ENCODE assay signal across 10 cellular contexts in the genomic region with DNA sequence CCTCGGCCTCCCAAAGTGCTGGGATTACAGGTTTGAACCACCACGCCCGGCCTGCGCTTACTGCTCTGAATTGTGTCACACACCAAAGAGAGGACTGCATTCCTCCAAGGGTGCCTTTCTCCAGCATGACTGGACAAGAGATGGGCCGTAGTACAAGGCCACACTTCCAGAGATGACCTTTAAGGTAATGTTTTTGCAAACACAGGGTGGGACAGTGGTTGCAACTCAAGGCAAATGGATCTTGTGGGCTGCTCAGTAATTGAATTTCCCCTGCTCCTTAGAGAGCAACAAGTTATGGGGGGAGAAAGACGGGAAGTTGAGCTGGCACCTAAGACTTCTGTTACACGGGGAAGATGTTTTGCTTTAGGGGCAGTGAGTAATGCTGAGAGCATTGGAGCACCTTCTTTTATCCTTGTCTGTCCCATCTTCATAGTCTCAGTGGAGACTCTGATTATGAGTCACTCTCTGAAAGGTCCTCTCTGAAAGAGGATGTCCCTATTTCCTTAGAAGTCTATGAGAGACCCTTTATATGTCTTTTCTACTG.
DNase-seq lines count a peak whose midpoint lies in the region; ATAC-seq, FAIRE-seq and TF ChIP-seq lines count a peak whose summit lies in the region.
"Had no signal": no experiment of that assay in that cellular context is flagged by ENCODE, and none has a peak within 500 bp of the region (broad histone marks: within the 10 kb centered on the region; RNA-seq: fewer than 3 reads in every experiment).

No MANE protein-coding gene starts in this region.

- POLR2A ChIA-PET in A549 (lab: Yijun Ruan, JAX) (interaction anchor here (1.1 kb wide), 2 partner anchors 58 to 66 kb away, joined by 3 to 6 read pairs; no protein-coding TSS in a partner anchor), HCT116 (lab: Charles Lee) (interaction anchor here (0.9 to 1.3 kb wide), 3 partner anchors 56 to 269 kb away, joined by 3 to 5 read pairs (median 3); no protein-coding TSS in a partner anchor), Caco-2 (lab: Charles Lee) (no interaction called here)

- H3K79me2 ChIP-seq in HCT116 (ENCODE audit: insufficient read depth, low read length), result no peaks in the 10 kb centered on the region

- intact Hi-C loops in HCT116 (cut with micrococcal nuclease), result loop anchor here (5.0 kb wide), 1 partner anchor 58 kb away; no protein-coding TSS in a partner anchor
- intact Hi-C loops in Caco-2 (cut with micrococcal nuclease; ENCODE audit: unreplicated experiment), result no loop called here

- WGBS in A549 (ENCODE audit: missing lambda C conversion rate), result 4% methylated on average over 7 of the region's 7 CpGs

- no peak overlapping the region for H2AFZ ChIP-seq in HCT116 (ENCODE audit: low read depth, low read length, poor library complexity, severe bottlenecking)

- no peaks in the 10 kb centered on the region for H4K20me1 ChIP-seq in HCT116 (ENCODE audit: insufficient read depth)

- H3K9me3 ChIP-seq in A549 (peaks cover 2% of the 10 kb centered on the region; the same call in 1 of the 3 replicates), HCT116 (ENCODE audit: control insufficient read depth in 1 of 2, insufficient read depth in 1 of 2, low read depth in 1 of 2, low read length in 2 of 2) (no peaks in the 10 kb centered on the region), Caco-2 (no peaks in the 10 kb centered on the region)
- H3K9me3 ChIP-seq: body of pancreas had no signal

- no peaks in the 10 kb centered on the region for H3K9me3 Mint-ChIP-seq in Caco-2 (ENCODE audit: unreplicated experiment)

- no peaks in the 10 kb centered on the region for H3K36me3 Mint-ChIP-seq in Caco-2 (ENCODE audit: insufficient read depth, unreplicated experiment)

- H3K9me2 ChIP-seq in HCT116 (ENCODE audit: insufficient read depth), result no peaks in the 10 kb centered on the region

- TF ChIP-seq RAD21 in A549 (conservative IDR thresholded peaks at IDR 0.05 in 1 of 2, IDR thresholded peaks at IDR 0.05 in 1 of 2), result no peak
- no peak for TF ChIP-seq RAD21 in HCT116 (IDR thresholded peaks at IDR 0.05; ENCODE audit: low read depth)

- TF ChIP-seq POLR2A in A549 (IDR thresholded peaks at IDR 0.05; ENCODE audit: low read length) (no peak), HCT116 (IDR thresholded peaks at IDR 0.05; ENCODE audit: borderline replicate concordance, extremely low read depth, insufficient read depth, insufficient read length) (no peak)

- H3K4me3 ChIP-seq in A549, result no peak overlapping the region
- peak overlapping the region; percentile 12 to 46; a peak in 3 of 4 replicates for H3K4me3 ChIP-seq in HCT116 (replicated peaks in 1 of 2; ENCODE audit: low read depth in 1 of 2, low read length in 2 of 2)
- no peak overlapping the region for H3K4me3 ChIP-seq in foreskin fibroblast (ENCODE audit: low read depth in 1 of 2, low read length in 2 of 2)
- no peak overlapping the region for H3K4me3 ChIP-seq in Caco-2 (ENCODE audit: low read depth, low read length)
- H3K4me3 ChIP-seq: body of pancreas had no signal

- H3K4me2 ChIP-seq in A549, result peak overlapping the region; percentile 62
- H3K4me2 ChIP-seq in HCT116 (ENCODE audit: low read length), result peak overlapping the region; percentile 77

- H3K27ac ChIP-seq in A549, result peak overlapping the region; percentile 81 to 87
- peak overlapping the region; percentile 55 for H3K27ac ChIP-seq in HCT116 (ENCODE audit: low read depth, low read length)
- H3K27ac ChIP-seq: body of pancreas had no signal

- H3K4me1 ChIP-seq in A549 (peaks cover 51% of the 10 kb centered on the region), HCT116 (ENCODE audit: control insufficient read depth in 1 of 2, insufficient read depth in 2 of 2, low read length in 2 of 2) (peaks cover 27 to 70% of the 10 kb centered on the region in 2 experiments), Caco-2 (peaks cover 6% of the 10 kb centered on the region; the same call in 1 of the 2 replicates)
- H3K4me1 ChIP-seq: body of pancreas had no signal

- H3K4me3 Mint-ChIP-seq in Caco-2 (ENCODE audit: unreplicated experiment), result no peak overlapping the region

- no peaks in the 10 kb centered on the region for H3K4me1 Mint-ChIP-seq in Caco-2 (ENCODE audit: low read depth, unreplicated experiment)

- peak; percentile 78 to 81 for ATAC-seq in A549
- peak; percentile 55 for ATAC-seq in HCT116
- no peak for ATAC-seq in GM19455 (IDR thresholded peaks at IDR 0.05; ENCODE audit: unreplicated experiment)
- no peak for ATAC-seq in HG02981 (IDR thresholded peaks at IDR 0.05; ENCODE audit: unreplicated experiment)

- no TSS peak for BruUV-seq in HCT116 (replicated peaks; lab: Mats Ljungman, UMichigan)
- BruUV-seq in Caco-2 (replicated peaks; lab: Mats Ljungman, UMichigan), result no TSS peak

- no peaks in the 10 kb centered on the region for H3K27me3 ChIP-seq in HCT116 (ENCODE audit: insufficient read depth, low read length)
- no peaks in the 10 kb centered on the region for H3K27me3 ChIP-seq in Caco-2 (replicated peaks; ENCODE audit: control insufficient read depth, insufficient read depth, low read length)
- H3K27me3 ChIP-seq: body of pancreas had no signal

- H3K9ac ChIP-seq in HCT116 (ENCODE audit: low read length), result peak overlapping the region; percentile 59

- H3K36me3 ChIP-seq in HCT116 (ENCODE audit: control insufficient read depth in 1 of 2, insufficient read depth in 2 of 2, low read length in 2 of 2) (no peaks in the 10 kb centered on the region), Caco-2 (ENCODE audit: control insufficient read depth, insufficient read depth, low read length) (no peaks in the 10 kb centered on the region)

- peak; percentile 96 for FAIRE-seq in A549 (lab: Jason Lieb, UNC)
- FAIRE-seq: G401.6 had no signal

- CTCF ChIA-PET in A549 (lab: Yijun Ruan, JAX), result interaction anchor here (1.0 to 7.2 kb wide), 4 partner anchors 54 to 108 kb away, joined by 3 to 40 read pairs (median 4); no protein-coding TSS in a partner anchor
- CTCF ChIA-PET in HCT116 (lab: Charles Lee), result no interaction called here
- CTCF ChIA-PET in Caco-2 (lab: Charles Lee), result no interaction called here

- TF ChIP-seq CTCF in A549 (IDR thresholded peaks at IDR 0.05), result no peak
- no peak for TF ChIP-seq CTCF in HCT116 (IDR thresholded peaks at IDR 0.05 in 2 of 3, conservative IDR thresholded peaks at IDR 0.05 in 1 of 3; ENCODE audit: borderline replicate concordance in 1 of 3, insufficient read depth in 1 of 3, low read depth in 2 of 3, low read length in 2 of 3)
- no peak for TF ChIP-seq CTCF in foreskin fibroblast (IDR thresholded peaks at IDR 0.05; ENCODE audit: low read depth, low read length)
- no peak for TF ChIP-seq CTCF in Caco-2 (IDR thresholded peaks at IDR 0.05; ENCODE audit: insufficient read depth in 1 of 2, low read depth in 1 of 2, low read length in 1 of 2, severe bottlenecking in 1 of 2, unreplicated experiment in 1 of 2)

- DNase-seq in A549 (ENCODE audit: low read depth in 1 of 2, low spot score in 1 of 2), result peak; percentile 53 to 82
- peak; percentile 73 for DNase-seq in HCT116 (ENCODE audit: low read depth, low spot score)
- DNase-seq in SW480 (ENCODE audit: low spot score), result peak; percentile 68
- DNase-seq in foreskin fibroblast, result peak; percentile 67 to 75
- no peak for DNase-seq in Caco-2
- no peak for DNase-seq in activated CD4-positive, alpha-beta T cell treated with anti-CD3 and anti-CD28 coated beads for 1 hour

- no peak overlapping the region for H3K27ac Mint-ChIP-seq in Caco-2 (ENCODE audit: unreplicated experiment)

- TF ChIP-seq EP300 in A549 (IDR thresholded peaks at IDR 0.05), result peak; percentile 31 to 60; a peak in 2 of 5 replicates

- no peaks in the 10 kb centered on the region for H3K27me3 Mint-ChIP-seq in Caco-2 (ENCODE audit: insufficient read depth, unreplicated experiment)

- RAD21 ChIA-PET in HCT116 (lab: Charles Lee; ENCODE audit: low non-redundant PET in 1 of 2, low total read pairs in 2 of 2, uncharacterized antibody in 2 of 2, unreplicated experiment in 2 of 2), result interaction anchor here in 1 of 2 experiments (0.6 kb wide), 1 partner anchor 540 kb away, joined by 3 read pairs; no protein-coding TSS in a partner anchor

TF ChIP-seq in A549, 52 proteins besides CTCF, POLR2A, EP300 and RAD21 (continues in another document):
- TF ChIP-seq, protein P1, sequence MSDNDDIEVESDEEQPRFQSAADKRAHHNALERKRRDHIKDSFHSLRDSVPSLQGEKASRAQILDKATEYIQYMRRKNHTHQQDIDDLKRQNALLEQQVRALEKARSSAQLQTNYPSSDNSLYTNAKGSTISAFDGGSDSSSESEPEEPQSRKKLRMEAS (IDR thresholded peaks at IDR 0.05), result peak; percentile 52
- TF ChIP-seq MYC (IDR thresholded peaks at IDR 0.05; ENCODE audit: borderline replicate concordance, low read length), result no peak
- TF ChIP-seq, protein P2, sequence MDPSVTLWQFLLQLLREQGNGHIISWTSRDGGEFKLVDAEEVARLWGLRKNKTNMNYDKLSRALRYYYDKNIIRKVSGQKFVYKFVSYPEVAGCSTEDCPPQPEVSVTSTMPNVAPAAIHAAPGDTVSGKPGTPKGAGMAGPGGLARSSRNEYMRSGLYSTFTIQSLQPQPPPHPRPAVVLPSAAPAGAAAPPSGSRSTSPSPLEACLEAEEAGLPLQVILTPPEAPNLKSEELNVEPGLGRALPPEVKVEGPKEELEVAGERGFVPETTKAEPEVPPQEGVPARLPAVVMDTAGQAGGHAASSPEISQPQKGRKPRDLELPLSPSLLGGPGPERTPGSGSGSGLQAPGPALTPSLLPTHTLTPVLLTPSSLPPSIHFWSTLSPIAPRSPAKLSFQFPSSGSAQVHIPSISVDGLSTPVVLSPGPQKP (IDR thresholded peaks at IDR 0.05; ENCODE audit: low read depth, low read length), result no peak
- TF ChIP-seq HDAC2 (IDR thresholded peaks at IDR 0.05), result no peak
- TF ChIP-seq ESRRA (IDR thresholded peaks at IDR 0.05; ENCODE audit: borderline replicate concordance, low read length), result no peak

TF ChIP-seq in HCT116, 20 proteins besides CTCF, POLR2A, EP300 and RAD21 (continues in another document):
- peak; percentile 52; the same call in 1 of the 2 replicates for TF ChIP-seq SRF (IDR thresholded peaks at IDR 0.05; ENCODE audit: low read depth)
- TF ChIP-seq CEBPB (IDR thresholded peaks at IDR 0.05; ENCODE audit: low read depth), result peak; percentile 58; the same call in 1 of the 2 replicates

Comparison
In these comparisons a context has a peak if more than half of its experiments do, and no peak if none do; other contexts are left out.
1. ATAC-seq: peak in A549 (2 of 2) and HCT116 (single experiment); none in GM19455 (single experiment) and HG02981 (single experiment).
2. DNase-seq: peak in A549 (2 of 2), HCT116 (single experiment), SW480 (single experiment) and foreskin fibroblast (2 of 2); none in Caco-2 (0 of 2) and activated CD4-positive, alpha-beta T cell treated with anti-CD3 and anti-CD28 coated beads for 1 hour (single experiment).
3. H3K4me3 ChIP-seq: peak in HCT116 (2 of 2); none in A549 (single experiment), foreskin fibroblast (0 of 2) and Caco-2 (single experiment).